Comparison of ENCODE assay signal across 22 cellular contexts in genomic region chr3:10932596-10932995, GRCh38. TPM values are rescaled to one million over a fixed set of nuclear protein-coding genes. Genes with fewer than 3 reads are reported as not detected.
DNase-seq lines count a peak whose midpoint lies in the region; ATAC-seq and TF ChIP-seq lines count a peak whose summit lies in the region.
"Had no signal": no experiment of that assay in that cellular context is flagged by ENCODE, and none has a peak within 500 bp of the region (broad histone marks: within the 10 kb centered on the region; RNA-seq: fewer than 3 reads in every experiment).

No MANE protein-coding gene starts in this region.

- peak overlapping the region; percentile 80 for H3K27ac ChIP-seq in epithelial cell of prostate
- no peak overlapping the region for H3K27ac ChIP-seq in CD4-positive, alpha-beta T cell (ENCODE audit: low read depth, low read length)
- H3K27ac ChIP-seq: C4-2B, SK-N-MC had no signal

- intact Hi-C loops in CD4-positive, alpha-beta T cell (cut with DNase I, micrococcal nuclease), result no loop called here

- no peaks in the 10 kb centered on the region for H3K27me3 Mint-ChIP-seq in activated naive CD8-positive, alpha-beta T cell treated with anti-CD3 and anti-CD28 coated beads, Interleukin-2, amount 10 ng/mL, durations not matched to agents 7 days and 5 days
- H3K27me3 Mint-ChIP-seq in activated naive CD8-positive, alpha-beta T cell treated with anti-CD3 and anti-CD28 coated beads for 36 hours, result no peaks in the 10 kb centered on the region
- no peaks in the 10 kb centered on the region for H3K27me3 Mint-ChIP-seq in CD4-positive, alpha-beta T cell

- H3K27me3 ChIP-seq in CD4-positive, alpha-beta T cell (ENCODE audit: control insufficient read depth, insufficient read depth, low read length), result no peaks in the 10 kb centered on the region

- H3K9me3 ChIP-seq in CD4-positive, alpha-beta T cell (ENCODE audit: control insufficient read depth, low read length), result no peaks in the 10 kb centered on the region

- no peak overlapping the region for H3K27ac Mint-ChIP-seq in activated naive CD8-positive, alpha-beta T cell treated with anti-CD3 and anti-CD28 coated beads, Interleukin-2, amount 10 ng/mL, durations not matched to agents 7 days and 5 days
- H3K27ac Mint-ChIP-seq in activated naive CD8-positive, alpha-beta T cell treated with anti-CD3 and anti-CD28 coated beads for 36 hours, result no peak overlapping the region
- no peak overlapping the region for H3K27ac Mint-ChIP-seq in CD4-positive, alpha-beta T cell

- no peaks in the 10 kb centered on the region for H3K9me3 Mint-ChIP-seq in activated naive CD8-positive, alpha-beta T cell treated with anti-CD3 and anti-CD28 coated beads, Interleukin-2, amount 10 ng/mL, durations not matched to agents 7 days and 5 days
- H3K9me3 Mint-ChIP-seq in activated naive CD8-positive, alpha-beta T cell treated with anti-CD3 and anti-CD28 coated beads for 36 hours, result no peaks in the 10 kb centered on the region
- no peaks in the 10 kb centered on the region for H3K9me3 Mint-ChIP-seq in CD4-positive, alpha-beta T cell

- no peak overlapping the region for H3K4me3 Mint-ChIP-seq in activated naive CD8-positive, alpha-beta T cell treated with anti-CD3 and anti-CD28 coated beads, Interleukin-2, amount 10 ng/mL, durations not matched to agents 7 days and 5 days
- no peak overlapping the region for H3K4me3 Mint-ChIP-seq in activated naive CD8-positive, alpha-beta T cell treated with anti-CD3 and anti-CD28 coated beads for 36 hours
- no peak overlapping the region for H3K4me3 Mint-ChIP-seq in CD4-positive, alpha-beta T cell

- no peak for TF ChIP-seq CTCF in CD4-positive, alpha-beta T cell (IDR thresholded peaks at IDR 0.05)

- no peaks in the 10 kb centered on the region for H3K4me1 Mint-ChIP-seq in activated naive CD8-positive, alpha-beta T cell treated with anti-CD3 and anti-CD28 coated beads, Interleukin-2, amount 10 ng/mL, durations not matched to agents 7 days and 5 days
- no peaks in the 10 kb centered on the region for H3K4me1 Mint-ChIP-seq in activated naive CD8-positive, alpha-beta T cell treated with anti-CD3 and anti-CD28 coated beads for 36 hours
- no peaks in the 10 kb centered on the region for H3K4me1 Mint-ChIP-seq in CD4-positive, alpha-beta T cell (ENCODE audit: low read depth)

- POLR2A ChIA-PET in activated naive CD8-positive, alpha-beta T cell treated with anti-CD3 and anti-CD28 coated beads, Interleukin-2, amount 10 ng/mL, durations not matched to agents 7 days and 5 days (lab: Charles Lee), result no interaction called here
- POLR2A ChIA-PET in CD4-positive, alpha-beta T cell (lab: Charles Lee), result no interaction called here

- ATAC-seq in activated naive CD8-positive, alpha-beta T cell treated with anti-CD3 and anti-CD28 coated beads, Interleukin-2, amount 10 ng/mL, durations not matched to agents 7 days and 5 days (ENCODE audit: low read depth), result no peak
- ATAC-seq in GM18511 (IDR thresholded peaks at IDR 0.05; ENCODE audit: unreplicated experiment), result no peak
- no peak for ATAC-seq in GM21447 (IDR thresholded peaks at IDR 0.05; ENCODE audit: unreplicated experiment)
- no peak for ATAC-seq in CD4-positive, alpha-beta T cell (ENCODE audit: poor library complexity)

- CTCF ChIA-PET in CD4-positive, alpha-beta T cell (lab: Charles Lee), result no interaction called here

- no peaks in the 10 kb centered on the region for H3K36me3 Mint-ChIP-seq in activated naive CD8-positive, alpha-beta T cell treated with anti-CD3 and anti-CD28 coated beads, Interleukin-2, amount 10 ng/mL, durations not matched to agents 7 days and 5 days
- no peaks in the 10 kb centered on the region for H3K36me3 Mint-ChIP-seq in activated naive CD8-positive, alpha-beta T cell treated with anti-CD3 and anti-CD28 coated beads for 36 hours
- H3K36me3 Mint-ChIP-seq in CD4-positive, alpha-beta T cell (ENCODE audit: low read depth), result no peaks in the 10 kb centered on the region

- DNase-seq in activated naive CD8-positive, alpha-beta T cell treated with anti-CD3 and anti-CD28 coated beads, Interleukin-2, amount 10 ng/mL, durations not matched to agents 7 days and 5 days, result peak; percentile 5
- no peak for DNase-seq in activated naive CD8-positive, alpha-beta T cell treated with anti-CD3 and anti-CD28 coated beads for 36 hours
- no peak for DNase-seq in epithelial cell of prostate (ENCODE audit: low read depth, low spot score)
- peak; percentile 45 for DNase-seq in mesenteric fat pad (ENCODE audit: low spot score)
- no peak for DNase-seq in CD4-positive, alpha-beta T cell
- DNase-seq: 8988T, EL, GF-D8, Karpas-422, NCI-H1417 treated with DMSO at 0.1 percent for 48 hours, NCI-H187, NCI-H2107, NCI-H446 treated with DMSO at 0.1 percent for 48 hours, NCI-H526 treated with DMSO at 0.1 percent for 48 hours, OCI-M1, SHP77 had no signal

RNA-seq across cellular contexts. Expression of gene SLC6A1, which starts 60.0 kb away (rescaled TPM):
- total RNA-seq in activated naive CD8-positive, alpha-beta T cell treated with anti-CD3 and anti-CD28 coated beads, Interleukin-2, amount 10 ng/mL, durations not matched to agents 7 days and 5 days, result not detected
- not detected for total RNA-seq in activated naive CD8-positive, alpha-beta T cell treated with anti-CD3 and anti-CD28 coated beads for 36 hours
- total RNA-seq in mesenteric fat pad, result 0.39 TPM
- not detected for total RNA-seq in CD4-positive, alpha-beta T cell
- total RNA-seq: H4, M059J had no signal

Comparison
In these comparisons a context has a peak if more than half of its experiments do, and no peak if none do; other contexts are left out.
1. DNase-seq: peak in activated naive CD8-positive, alpha-beta T cell treated with anti-CD3 and anti-CD28 coated beads, Interleukin-2, amount 10 ng/mL, durations not matched to agents 7 days and 5 days (single experiment) and mesenteric fat pad (single experiment); none in activated naive CD8-positive, alpha-beta T cell treated with anti-CD3 and anti-CD28 coated beads for 36 hours (single experiment), epithelial cell of prostate (single experiment) and CD4-positive, alpha-beta T cell (0 of 10).